1 cellular context compared by ENCODE assay signal in the genomic region with DNA sequence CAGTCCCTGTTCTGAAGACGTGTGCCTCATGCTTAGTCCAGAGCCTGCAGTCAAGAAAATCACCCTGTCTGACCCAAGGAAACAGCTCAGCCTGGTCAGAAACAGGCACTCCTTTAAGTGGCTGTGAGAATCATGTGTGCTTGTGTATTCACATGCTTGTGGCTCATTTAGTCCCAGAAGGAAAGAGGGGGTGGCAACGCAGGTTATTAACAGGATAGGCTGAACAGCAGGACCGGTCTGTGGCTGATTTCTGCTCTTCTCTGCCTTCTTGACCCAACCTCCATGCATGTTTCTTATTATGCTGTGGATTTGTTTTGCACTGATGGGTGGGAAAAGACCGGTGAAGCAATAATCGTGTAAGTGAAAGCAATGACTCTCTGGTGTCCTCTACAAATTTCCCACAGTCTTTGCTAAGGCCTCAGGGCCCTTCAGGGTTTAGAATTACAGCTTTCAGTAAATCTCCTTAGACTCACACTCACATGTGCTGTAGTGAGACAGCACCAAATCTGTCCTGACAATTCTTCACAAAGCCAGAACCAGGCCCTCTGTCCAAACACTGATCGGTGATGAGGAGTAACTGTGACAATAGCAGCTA.
TF ChIP-seq lines count a peak whose summit lies in the region.

No MANE protein-coding gene starts in this region.

TF ChIP-seq in GM12878, 131 proteins besides CTCF, POLR2A, EP300 and RAD21 (continued from another document):
- TF ChIP-seq, protein P1, sequence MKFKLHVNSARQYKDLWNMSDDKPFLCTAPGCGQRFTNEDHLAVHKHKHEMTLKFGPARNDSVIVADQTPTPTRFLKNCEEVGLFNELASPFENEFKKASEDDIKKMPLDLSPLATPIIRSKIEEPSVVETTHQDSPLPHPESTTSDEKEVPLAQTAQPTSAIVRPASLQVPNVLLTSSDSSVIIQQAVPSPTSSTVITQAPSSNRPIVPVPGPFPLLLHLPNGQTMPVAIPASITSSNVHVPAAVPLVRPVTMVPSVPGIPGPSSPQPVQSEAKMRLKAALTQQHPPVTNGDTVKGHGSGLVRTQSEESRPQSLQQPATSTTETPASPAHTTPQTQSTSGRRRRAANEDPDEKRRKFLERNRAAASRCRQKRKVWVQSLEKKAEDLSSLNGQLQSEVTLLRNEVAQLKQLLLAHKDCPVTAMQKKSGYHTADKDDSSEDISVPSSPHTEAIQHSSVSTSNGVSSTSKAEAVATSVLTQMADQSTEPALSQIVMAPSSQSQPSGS (IDR thresholded peaks at IDR 0.05; ENCODE audit: low read length): peak; percentile 89
- TF ChIP-seq IKZF1 (conservative IDR thresholded peaks at IDR 0.05) (peak; percentile 17; the same call in 1 of the 2 replicates), ZBED1 (IDR thresholded peaks at IDR 0.05; ENCODE audit: borderline replicate concordance) (peak; percentile 75; the same call in 1 of the 2 replicates), PAX5 (IDR thresholded peaks at IDR 0.05; ENCODE audit: borderline replicate concordance, low read depth, low read length) (peak; percentile 60; the same call in 1 of the 2 replicates)
